ENCODE assay signal across 21 cellular contexts in the genomic region with DNA sequence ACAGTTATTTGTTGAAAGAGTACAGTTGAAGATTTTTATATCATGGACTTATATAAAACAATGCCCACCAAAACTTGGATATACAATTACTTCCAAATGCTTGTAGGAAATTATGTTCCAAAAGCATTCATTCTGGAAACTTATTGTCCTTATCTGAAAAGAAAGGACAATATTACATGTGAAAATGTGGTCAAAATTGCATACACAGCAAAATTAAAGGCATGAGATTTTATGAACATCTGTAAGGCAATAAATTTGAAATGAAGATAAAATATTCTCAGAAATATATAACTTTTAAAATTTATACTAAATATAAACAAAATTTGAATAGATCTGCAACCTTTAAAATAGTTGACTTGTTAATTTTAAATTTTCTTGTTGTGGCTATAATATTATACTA.
DNase-seq lines count a peak whose midpoint lies in the region; ATAC-seq, FAIRE-seq and TF ChIP-seq lines count a peak whose summit lies in the region.
"Had no signal": no experiment of that assay in that cellular context is flagged by ENCODE, and none has a peak within 500 bp of the region (broad histone marks: within the 10 kb centered on the region; RNA-seq: fewer than 3 reads in every experiment).

No MANE protein-coding gene starts in this region.

- ATAC-seq in A549: no peak
- ATAC-seq: GM23338, HCT116 had no signal

- no peaks in the 10 kb centered on the region for H3K9me3 Mint-ChIP-seq in astrocyte (ENCODE audit: unreplicated experiment)
- H3K9me3 Mint-ChIP-seq: CD4-positive, alpha-beta T cell had no signal

- no peaks in the 10 kb centered on the region for H3K36me3 Mint-ChIP-seq in astrocyte (ENCODE audit: low read depth, unreplicated experiment)
- H3K36me3 Mint-ChIP-seq: CD8-positive, alpha-beta memory T cell had no signal

- H3K27ac ChIP-seq in A549 (no peak overlapping the region), astrocyte (ENCODE audit: low read depth, low read length) (no peak overlapping the region)
- H3K27ac ChIP-seq: BLaER1, C4-2B had no signal

- no peak overlapping the region for H2AFZ ChIP-seq in astrocyte (ENCODE audit: low read depth, low read length)
- H2AFZ ChIP-seq: GM23338 had no signal

- H3K79me2 ChIP-seq in astrocyte (ENCODE audit: insufficient read depth, low read length): no peaks in the 10 kb centered on the region

- peak; percentile 46 for FAIRE-seq in A549 (lab: Jason Lieb, UNC)
- FAIRE-seq in astrocyte (lab: Jason Lieb, UNC): peak; percentile 65
- FAIRE-seq in frontal cortex (lab: Jason Lieb, UNC): peak; percentile 33
- FAIRE-seq: D721Med, GM12891, GM18507 had no signal

- H3K4me1 ChIP-seq in A549 (no peaks in the 10 kb centered on the region), astrocyte (ENCODE audit: insufficient read depth, low read length) (no peaks in the 10 kb centered on the region)

- H3K4me2 ChIP-seq in A549 (no peak overlapping the region), astrocyte (ENCODE audit: low read length) (no peak overlapping the region)
- H3K4me2 ChIP-seq: BLaER1, GM23338 had no signal

- no peaks in the 10 kb centered on the region for H3K36me3 ChIP-seq in astrocyte (ENCODE audit: insufficient read depth, low read length)
- H3K36me3 ChIP-seq: BLaER1 had no signal

- no peak for DNase-seq in A549 (ENCODE audit: low read depth in 1 of 2, low spot score in 1 of 2)
- DNase-seq in astrocyte (ENCODE audit: low read depth): no peak
- DNase-seq in frontal cortex (ENCODE audit: low spot score in 2 of 2): no peak
- DNase-seq in NCI-H1105 treated with DMSO at 0.1 percent for 48 hours (lab: John Stamatoyannopoulos, UW): no peak
- DNase-seq in RKO (ENCODE audit: low spot score): no peak
- DNase-seq in EL: no peak
- DNase-seq: 8988T; CD4-positive, alpha-beta T cell; CD8-positive, alpha-beta memory T cell; DMS 273 treated with DMSO at 0.1 percent for 48 hours; DMS79; GF-D8; H9 had no signal

- H3K27ac Mint-ChIP-seq in astrocyte (ENCODE audit: unreplicated experiment): no peak overlapping the region
- H3K27ac Mint-ChIP-seq: B cell; CD4-positive, alpha-beta T cell; CD8-positive, alpha-beta memory T cell; GM23338; H9 had no signal

- CTCF ChIA-PET in A549 (lab: Yijun Ruan, JAX): no interaction called here

- H3K9me3 ChIP-seq in A549 (no peaks in the 10 kb centered on the region), astrocyte (ENCODE audit: insufficient read depth, low read depth, low read length) (no peaks in the 10 kb centered on the region)

- TF ChIP-seq POLR2A in A549 (IDR thresholded peaks at IDR 0.05; ENCODE audit: low read length): no peak

- H4K20me1 ChIP-seq in astrocyte (ENCODE audit: insufficient read depth, low read length): no peaks in the 10 kb centered on the region
- H4K20me1 ChIP-seq: BLaER1 had no signal

- H3K4me3 ChIP-seq in A549 (no peak overlapping the region), astrocyte (ENCODE audit: insufficient read depth, low read depth, low read length) (no peak overlapping the region)
- H3K4me3 ChIP-seq: BLaER1, GM23338 had no signal

- no peak overlapping the region for H3K4me3 Mint-ChIP-seq in astrocyte (ENCODE audit: unreplicated experiment)
- H3K4me3 Mint-ChIP-seq: B cell; CD4-positive, alpha-beta T cell; CD8-positive, alpha-beta memory T cell; GM23338; H9 had no signal

- TF ChIP-seq EP300 in A549 (IDR thresholded peaks at IDR 0.05): no peak

- peaks cover 11% of the 10 kb centered on the region for H3K4me1 Mint-ChIP-seq in astrocyte (ENCODE audit: low read depth, unreplicated experiment)
- H3K4me1 Mint-ChIP-seq: B cell; CD8-positive, alpha-beta memory T cell had no signal

- no peak for TF ChIP-seq RAD21 in A549 (conservative IDR thresholded peaks at IDR 0.05 in 1 of 2, IDR thresholded peaks at IDR 0.05 in 1 of 2)

- H3K27me3 ChIP-seq in astrocyte (ENCODE audit: insufficient read depth, low read length): no peaks in the 10 kb centered on the region
- H3K27me3 ChIP-seq: BLaER1 had no signal

- POLR2A ChIA-PET in A549 (lab: Yijun Ruan, JAX): no interaction called here

- no peak for TF ChIP-seq CTCF in A549 (IDR thresholded peaks at IDR 0.05)
- no peak for TF ChIP-seq CTCF in astrocyte (IDR thresholded peaks at IDR 0.05; ENCODE audit: insufficient read depth, low read depth, low read length)

- no peaks in the 10 kb centered on the region for H3K27me3 Mint-ChIP-seq in astrocyte (ENCODE audit: low read depth, unreplicated experiment)
- H3K27me3 Mint-ChIP-seq: B cell; CD4-positive, alpha-beta T cell; CD8-positive, alpha-beta memory T cell had no signal

- no peak overlapping the region for H3K9ac ChIP-seq in astrocyte (ENCODE audit: low read length)
- H3K9ac ChIP-seq: BLaER1 had no signal

TF ChIP-seq in A549, 52 proteins besides CTCF, POLR2A, EP300 and RAD21:
- peak; percentile 81 for TF ChIP-seq MAFK (IDR thresholded peaks at IDR 0.05; ENCODE audit: partially characterized antibody)
- no peak for TF ChIP-seq ELK1 (IDR thresholded peaks at IDR 0.05; ENCODE audit: low read depth, low read length)
- no peak for TF ChIP-seq KDM1A (IDR thresholded peaks at IDR 0.05; ENCODE audit: low read depth)
- no peak for TF ChIP-seq EHMT2 (IDR thresholded peaks at IDR 0.05; ENCODE audit: low read depth)
- TF ChIP-seq ATOH8 (CRISPR knock-in tag; IDR thresholded peaks at IDR 0.05; ENCODE audit: low read depth): no peak
- TF ChIP-seq CBX2 (IDR thresholded peaks at IDR 0.05; ENCODE audit: borderline replicate concordance, low read depth): no peak
TF ChIP-seq in A549: peak in this region for 1.
